Comparison of ENCODE assay signal across 18 cellular contexts in genomic region chr11:125276635-125277008, GRCh38.
DNase-seq lines count a peak whose midpoint lies in the region; ATAC-seq, FAIRE-seq and TF ChIP-seq lines count a peak whose summit lies in the region.
"Had no signal": no experiment of that assay in that cellular context is flagged by ENCODE, and none has a peak within 500 bp of the region (broad histone marks: within the 10 kb centered on the region; RNA-seq: fewer than 3 reads in every experiment).

No MANE protein-coding gene starts in this region.

- no peak overlapping the region for H3K4me2 ChIP-seq in K562 (ENCODE audit: insufficient read depth, low read length)
- H3K4me2 ChIP-seq: GM23338 had no signal

- no peak for ATAC-seq in K562
- ATAC-seq: GM23338 had no signal

- H3K36me3 ChIP-seq in K562 (ENCODE audit: control insufficient read depth, insufficient read depth, low read length) (no peaks in the 10 kb centered on the region), thyroid gland (no peaks in the 10 kb centered on the region), esophagus muscularis mucosa (no peaks in the 10 kb centered on the region)
- H3K36me3 ChIP-seq: BE2C had no signal

- H3K79me2 ChIP-seq in K562 (ENCODE audit: control insufficient read depth, insufficient read depth, low read length): no peaks in the 10 kb centered on the region

- BruUV-seq in K562 (replicated peaks; lab: Mats Ljungman, UMichigan): no TSS peak

- no peak for TF ChIP-seq POLR2A in K562 (conservative IDR thresholded peaks at IDR 0.05)
- TF ChIP-seq POLR2A in thyroid gland (IDR thresholded peaks at IDR 0.05): no peak
- TF ChIP-seq POLR2A in esophagus muscularis mucosa (IDR thresholded peaks at IDR 0.05; ENCODE audit: low read depth): no peak

- TF ChIP-seq CTCF in K562 (IDR thresholded peaks at IDR 0.05 in 2 of 3, conservative IDR thresholded peaks at IDR 0.05 in 1 of 3; ENCODE audit: insufficient read depth in 2 of 3, low read depth in 1 of 3, low read length in 3 of 3) (no peak), thyroid gland (IDR thresholded peaks at IDR 0.05) (no peak), esophagus muscularis mucosa (IDR thresholded peaks at IDR 0.05) (no peak)

- no peak overlapping the region for H3K9ac ChIP-seq in K562 (ENCODE audit: insufficient read depth in 1 of 2, low read depth in 2 of 2, low read length in 2 of 2)

- H3K27me3 ChIP-seq in K562 (ENCODE audit: control insufficient read depth in 2 of 2, insufficient read depth in 2 of 2, low read length in 2 of 2): peaks cover 13 to 68% of the 10 kb centered on the region in 2 experiments
- no peaks in the 10 kb centered on the region for H3K27me3 ChIP-seq in thyroid gland
- H3K27me3 ChIP-seq in esophagus muscularis mucosa: no peaks in the 10 kb centered on the region

- no peak overlapping the region for H2AFZ ChIP-seq in K562 (ENCODE audit: low read depth, low read length)
- H2AFZ ChIP-seq: GM23338 had no signal

- no peaks in the 10 kb centered on the region for H4K20me1 ChIP-seq in K562 (replicated peaks; ENCODE audit: control insufficient read depth, insufficient read depth, low read length)

- no peak for TF ChIP-seq EP300 in K562 (IDR thresholded peaks at IDR 0.05; ENCODE audit: low read length)
- no peak for TF ChIP-seq EP300 in esophagus muscularis mucosa (IDR thresholded peaks at IDR 0.05)

- H3K27ac ChIP-seq in K562 (ENCODE audit: extremely low read depth, low read depth, low read length) (no peak overlapping the region), thyroid gland (peak overlapping the region; percentile 47 to 73 (median 67)), esophagus muscularis mucosa (replicated peaks in 1 of 4) (no peak overlapping the region)
- H3K27ac ChIP-seq: HL-60 had no signal

- H3K4me1 ChIP-seq in K562 (replicated peaks in 1 of 2; ENCODE audit: control insufficient read depth in 2 of 2, insufficient read depth in 2 of 2, low read length in 2 of 2) (peaks cover 9 to 15% of the 10 kb centered on the region in 2 experiments; a peak in 3 of 5 replicates), thyroid gland (peaks cover 61 to 85% of the 10 kb centered on the region in 2 donors), esophagus muscularis mucosa (peaks cover 0 to under 1% (median 0%) of the 10 kb centered on the region in 4 donors)
- H3K4me1 ChIP-seq: BE2C, Caco-2 had no signal

- no peak for FAIRE-seq in K562 (lab: Jason Lieb, UNC)
- FAIRE-seq: D721Med, H54 had no signal

- H3K9me1 ChIP-seq in K562 (ENCODE audit: control insufficient read depth, insufficient read depth, low read length): no peaks in the 10 kb centered on the region

- intact Hi-C loops in K562 (cut with micrococcal nuclease) (no loop called here), thyroid gland (cut with DNase I) (no loop called here), esophagus muscularis mucosa (cut with DNase I) (no loop called here)

- CTCF ChIA-PET in K562 (lab: Yijun Ruan, JAX; ENCODE audit: low intra/inter-chr PET ratio): no interaction called here

- DNase-seq in DMS79 (lab: John Stamatoyannopoulos, UW) (peak; percentile 60), LHCN-M2 (ENCODE audit: low read depth) (peak; percentile 44), K562 (ENCODE audit: extremely low read depth in 1 of 4, low spot score in 3 of 4) (no peak), thyroid gland (no peak), foreskin melanocyte (no peak), NCI-H774 (lab: John Stamatoyannopoulos, UW) (no peak), esophagus muscularis mucosa (ENCODE audit: extremely low spot score) (no peak)
- DNase-seq: ACHN; BE2C; C1 segment of cervical spinal cord; Caco-2; CD4-positive, CD25-positive, alpha-beta regulatory T cell; GF-D8; HCEC 1CT had no signal

- POLR2A ChIA-PET in K562 (lab: Yijun Ruan, JAX): interaction anchor here (0.6 to 1.2 kb wide), 2 partner anchors 8 to 17 kb away, joined by 3 to 4 read pairs; no protein-coding TSS in a partner anchor

- H3K9me3 ChIP-seq in K562 (replicated peaks; ENCODE audit: control insufficient read depth, insufficient read depth, low read depth, low read length): no peaks in the 10 kb centered on the region
- H3K9me3 ChIP-seq in thyroid gland: no peaks in the 10 kb centered on the region
- H3K9me3 ChIP-seq in esophagus muscularis mucosa: no peaks in the 10 kb centered on the region
- H3K9me3 ChIP-seq: BE2C, Caco-2 had no signal

- no peak for TF ChIP-seq RAD21 in K562 (CRISPR knock-in tag; conservative IDR thresholded peaks at IDR 0.05 in 1 of 2, IDR thresholded peaks at IDR 0.05 in 1 of 2)

- H3K4me3 ChIP-seq in K562: no peak overlapping the region
- no peak overlapping the region for H3K4me3 ChIP-seq in thyroid gland (replicated peaks in 1 of 3)
- no peak overlapping the region for H3K4me3 ChIP-seq in esophagus muscularis mucosa
- H3K4me3 ChIP-seq: GM23338 had no signal

- in situ Hi-C loops in K562 (cut with MboI): no loop called here

TF ChIP-seq in K562, 482 proteins besides CTCF, POLR2A, EP300 and RAD21 (continues in another document):
- TF ChIP-seq NEUROD1 (IDR thresholded peaks at IDR 0.05; ENCODE audit: borderline replicate concordance, low read depth, low read length, partially characterized antibody) (no peak), HCFC1 (IDR thresholded peaks at IDR 0.05; ENCODE audit: low read depth, low read length) (no peak), ZNF239 (CRISPR knock-in tag; IDR thresholded peaks at IDR 0.05) (no peak), ZNF316 (IDR thresholded peaks at IDR 0.05) (peak; percentile 68), MAFG (tag; conservative IDR thresholded peaks at IDR 0.05) (peak; percentile 60), ZNF511 (CRISPR knock-in tag; IDR thresholded peaks at IDR 0.05) (no peak), MECOM (CRISPR knock-in tag; IDR thresholded peaks at IDR 0.05) (no peak), C11orf30 (IDR thresholded peaks at IDR 0.05; ENCODE audit: low read depth) (peak; percentile 53; the same call in 1 of the 2 replicates), TFAP4 (CRISPR knock-in tag; IDR thresholded peaks at IDR 0.05; ENCODE audit: borderline replicate concordance) (no peak), NONO (IDR thresholded peaks at IDR 0.05; ENCODE audit: low read depth in 2 of 2, low read length in 1 of 2) (no peak), TSHZ1 (CRISPR knock-in tag; IDR thresholded peaks at IDR 0.05) (no peak), CHAMP1 (IDR thresholded peaks at IDR 0.05) (no peak)

Comparison
In these comparisons a context has a peak if more than half of its experiments do, and no peak if none do; other contexts are left out.
1. DNase-seq: peak in DMS79 (single experiment) and LHCN-M2 (single experiment); none in K562 (0 of 4), thyroid gland (0 of 2), foreskin melanocyte (single experiment), NCI-H774 (single experiment) and esophagus muscularis mucosa (single experiment).
2. H3K27ac ChIP-seq: peak in thyroid gland (3 of 3); none in K562 (single experiment) and esophagus muscularis mucosa (0 of 4).